1 cellular context compared by ENCODE assay signal in genomic region chr16:15653227-15653626, GRCh38.
TF ChIP-seq lines count a peak whose summit lies in the region.

No MANE protein-coding gene starts in this region.

TF ChIP-seq in WTC11, 78 proteins besides CTCF, POLR2A, EP300 and RAD21 (continued from another document):
- TF ChIP-seq, protein P1, sequence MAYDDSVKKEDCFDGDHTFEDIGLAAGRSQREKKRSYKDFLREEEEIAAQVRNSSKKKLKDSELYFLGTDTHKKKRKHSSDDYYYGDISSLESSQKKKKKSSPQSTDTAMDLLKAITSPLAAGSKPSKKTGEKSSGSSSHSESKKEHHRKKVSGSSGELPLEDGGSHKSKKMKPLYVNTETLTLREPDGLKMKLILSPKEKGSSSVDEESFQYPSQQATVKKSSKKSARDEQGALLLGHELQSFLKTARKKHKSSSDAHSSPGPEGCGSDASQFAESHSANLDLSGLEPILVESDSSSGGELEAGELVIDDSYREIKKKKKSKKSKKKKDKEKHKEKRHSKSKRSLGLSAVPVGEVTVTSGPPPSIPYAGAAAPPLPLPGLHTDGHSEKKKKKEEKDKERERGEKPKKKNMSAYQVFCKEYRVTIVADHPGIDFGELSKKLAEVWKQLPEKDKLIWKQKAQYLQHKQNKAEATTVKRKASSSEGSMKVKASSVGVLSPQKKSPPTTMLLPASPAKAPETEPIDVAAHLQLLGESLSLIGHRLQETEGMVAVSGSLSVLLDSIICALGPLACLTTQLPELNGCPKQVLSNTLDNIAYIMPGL (CRISPR knock-in tag; IDR thresholded peaks at IDR 0.05), result no peak
- TF ChIP-seq CREM (CRISPR knock-in tag; IDR thresholded peaks at IDR 0.05), result no peak
- TF ChIP-seq AFF4 (CRISPR knock-in tag; IDR thresholded peaks at IDR 0.05; ENCODE audit: borderline replicate concordance), result no peak
- TF ChIP-seq FOXK1 (CRISPR knock-in tag; IDR thresholded peaks at IDR 0.05), result no peak
